39 cellular contexts compared by ENCODE assay signal in genomic region chr19:55907286-55907685, GRCh38. TPM values are rescaled to one million over a fixed set of nuclear protein-coding genes. Genes with fewer than 3 reads are reported as not detected.
"Had no signal": no experiment of that assay in that cellular context is flagged by ENCODE, and none has a peak within 500 bp of the region (broad histone marks: within the 10 kb centered on the region; RNA-seq: fewer than 3 reads in every experiment).

No MANE protein-coding gene starts in this region.

- H3K36me3 ChIP-seq: MG63 had no signal

- H3K27ac ChIP-seq: KMS-11 had no signal

- DNase-seq: Karpas-422, Kasumi-1, MG63, MM.1S, MV-4-11, NCI-H1048, NCI-H1092, NCI-H1092 treated with DMSO at 0.1 percent for 48 hours, NCI-H1105, NCI-H1105 treated with DMSO at 0.1 percent for 48 hours, NCI-H1417, NCI-H1417 treated with DMSO at 0.1 percent for 48 hours, NCI-H1436, NCI-H1436 treated with DMSO at 0.1 percent for 48 hours, NCI-H146, NCI-H1694, NCI-H1694 treated with DMSO at 0.1 percent for 48 hours, NCI-H187, NCI-H187 treated with DMSO at 0.1 percent for 48 hours, NCI-H1930, NCI-H2029, NCI-H2029 treated with DMSO at 0.1 percent for 48 hours, NCI-H2081, NCI-H2081 treated with DMSO at 0.1 percent for 48 hours, NCI-H2107, NCI-H2171, NCI-H2171 treated with DMSO at 0.1 percent for 48 hours, NCI-H2227 treated with DMSO at 0.1 percent for 48 hours, NCI-H226, NCI-H345, NCI-H446, NCI-H446 treated with DMSO at 0.1 percent for 48 hours, NCI-H510A, NCI-H510A treated with DMSO at 0.1 percent for 48 hours had no signal

- H3K27me3 ChIP-seq: MG63 had no signal

- H3K4me3 ChIP-seq: MG63 had no signal

- H3K9me3 ChIP-seq: MG63 had no signal

RNA-seq across cellular contexts. Expression of gene NLRP13, which starts 24.9 kb away (rescaled TPM):
- total RNA-seq: LHCN-M2, M059J, MCF 10A, NCI-H460 had no signal

RNA-seq across cellular contexts. Expression of gene NLRP8, which starts 40.3 kb away (rescaled TPM):
- total RNA-seq: LHCN-M2, M059J, MCF 10A, NCI-H460 had no signal
